5 cellular contexts compared by ENCODE assay signal in genomic region chr1:207661420-207661819, GRCh38. TPM values are rescaled to one million over a fixed set of nuclear protein-coding genes. Genes with fewer than 3 reads are reported as not detected.
"Had no signal": no experiment of that assay in that cellular context is flagged by ENCODE, and none has a peak within 500 bp of the region (broad histone marks: within the 10 kb centered on the region; RNA-seq: fewer than 3 reads in every experiment).

No MANE protein-coding gene starts in this region.

RNA-seq across cellular contexts. Expression of gene CR1L, which starts 16.5 kb away (rescaled TPM):
- total RNA-seq: GM23248, H1, H4, H7, HFFc6 had no signal
- polyA plus RNA-seq: GM23248 had no signal
